21 cellular contexts compared by ENCODE assay signal in genomic region chr2:164260506-164260905, GRCh38.
DNase-seq lines count a peak whose midpoint lies in the region; ATAC-seq and TF ChIP-seq lines count a peak whose summit lies in the region.
"Had no signal": no experiment of that assay in that cellular context is flagged by ENCODE, and none has a peak within 500 bp of the region (broad histone marks: within the 10 kb centered on the region; RNA-seq: fewer than 3 reads in every experiment).

No MANE protein-coding gene starts in this region.

- peak; percentile 99 for ATAC-seq in omental fat pad (ENCODE audit: low FRiP score)
- ATAC-seq: HepG2, Right ventricle myocardium inferior had no signal

- no peak overlapping the region for H3K27ac Mint-ChIP-seq in activated CD4-positive, alpha-beta T cell treated with anti-CD3 and anti-CD28 coated beads, Interleukin-2, amount 10 ng/mL, durations not matched to agents 7 days and 5 days
- H3K27ac Mint-ChIP-seq: B cell; CD4-positive, CD25-positive, alpha-beta regulatory T cell had no signal

- no peak for TF ChIP-seq CTCF in omental fat pad (IDR thresholded peaks at IDR 0.05)

- H3K4me1 Mint-ChIP-seq in activated CD4-positive, alpha-beta T cell treated with anti-CD3 and anti-CD28 coated beads, Interleukin-2, amount 10 ng/mL, durations not matched to agents 7 days and 5 days: no peaks in the 10 kb centered on the region
- H3K4me1 Mint-ChIP-seq: B cell; CD4-positive, CD25-positive, alpha-beta regulatory T cell had no signal

- CTCF ChIA-PET in activated CD4-positive, alpha-beta T cell treated with anti-CD3 and anti-CD28 coated beads, Interleukin-2, amount 10 ng/mL, durations not matched to agents 7 days and 5 days (lab: Charles Lee): no interaction called here

- POLR2A ChIA-PET in activated CD4-positive, alpha-beta T cell treated with anti-CD3 and anti-CD28 coated beads, Interleukin-2, amount 10 ng/mL, durations not matched to agents 7 days and 5 days (lab: Charles Lee): no interaction called here

- DNase-seq in EL: peak; percentile 1
- DNase-seq in NCI-H226: peak; percentile 69
- DNase-seq in fibroblast of gingiva (ENCODE audit: low read depth): peak; percentile 65
- DNase-seq in omental fat pad (ENCODE audit: low spot score): no peak
- no peak for DNase-seq in cerebellar cortex (ENCODE audit: low spot score)
- DNase-seq in NCI-H146 (lab: John Stamatoyannopoulos, UW): no peak
- DNase-seq in activated gamma-delta T cell treated with Interleukin-2 at 50 U/mL for 16 hours: no peak
- no peak for DNase-seq in activated CD4-positive, alpha-beta T cell treated with anti-CD3 and anti-CD28 coated beads, Interleukin-2, amount 10 ng/mL, durations not matched to agents 7 days and 5 days
- DNase-seq: ACHN; CD4-positive, CD25-positive, alpha-beta regulatory T cell; COR-L47; KBM-7; MV-4-11; NCI-H1930; NCI-H748 treated with DMSO at 0.1 percent for 48 hours; NK-92 treated with Interleukin-12 subunit alpha and Interleukin-12 subunit beta, amount 100 ng/mL, for 24 hours; Peyer's patch; SW 1271 had no signal

- H3K4me3 Mint-ChIP-seq in activated CD4-positive, alpha-beta T cell treated with anti-CD3 and anti-CD28 coated beads, Interleukin-2, amount 10 ng/mL, durations not matched to agents 7 days and 5 days: no peak overlapping the region
- H3K4me3 Mint-ChIP-seq: B cell; CD4-positive, CD25-positive, alpha-beta regulatory T cell had no signal

- H3K36me3 Mint-ChIP-seq in activated CD4-positive, alpha-beta T cell treated with anti-CD3 and anti-CD28 coated beads, Interleukin-2, amount 10 ng/mL, durations not matched to agents 7 days and 5 days (ENCODE audit: low read depth): no peaks in the 10 kb centered on the region

- H3K9me3 Mint-ChIP-seq in activated CD4-positive, alpha-beta T cell treated with anti-CD3 and anti-CD28 coated beads, Interleukin-2, amount 10 ng/mL, durations not matched to agents 7 days and 5 days: peaks cover 6% of the 10 kb centered on the region

- H3K27me3 Mint-ChIP-seq in activated CD4-positive, alpha-beta T cell treated with anti-CD3 and anti-CD28 coated beads, Interleukin-2, amount 10 ng/mL, durations not matched to agents 7 days and 5 days: no peaks in the 10 kb centered on the region
- H3K27me3 Mint-ChIP-seq: B cell; CD4-positive, CD25-positive, alpha-beta regulatory T cell had no signal

Comparison
In these comparisons a context has a peak if more than half of its experiments do, and no peak if none do; other contexts are left out.
1. DNase-seq: peak in EL (single experiment), NCI-H226 (single experiment) and fibroblast of gingiva (single experiment); none in omental fat pad (single experiment), cerebellar cortex (single experiment), NCI-H146 (single experiment), activated gamma-delta T cell treated with Interleukin-2 at 50 U/mL for 16 hours (single experiment) and activated CD4-positive, alpha-beta T cell treated with anti-CD3 and anti-CD28 coated beads, Interleukin-2, amount 10 ng/mL, durations not matched to agents 7 days and 5 days (single experiment).